ENCODE assay signal across 26 cellular contexts in the genomic region with DNA sequence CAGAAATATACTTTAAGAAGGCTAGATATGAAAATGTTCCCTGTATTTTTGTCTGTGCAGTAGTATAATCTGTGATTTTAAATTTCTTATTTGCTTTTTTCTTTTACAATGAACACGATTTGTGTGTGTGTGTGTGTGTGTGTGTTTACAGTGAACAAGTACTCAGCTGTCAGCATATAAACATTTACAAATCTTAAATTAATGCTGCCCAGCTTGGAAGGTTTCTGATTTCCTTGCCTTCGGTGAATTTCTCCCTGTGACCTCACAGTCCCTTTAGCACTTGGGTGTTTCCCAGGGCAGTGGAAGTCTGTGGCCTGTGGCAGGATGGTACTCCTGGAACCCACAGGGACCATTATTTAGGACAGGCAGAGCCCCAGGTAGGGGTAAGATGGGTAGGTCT. TPM values are rescaled to one million over a fixed set of nuclear protein-coding genes. Genes with fewer than 3 reads are reported as not detected.
"Had no signal": no experiment of that assay in that cellular context is flagged by ENCODE, and none has a peak within 500 bp of the region (broad histone marks: within the 10 kb centered on the region; RNA-seq: fewer than 3 reads in every experiment).

No MANE protein-coding gene starts in this region.

- H3K27me3 ChIP-seq: Peyer's patch, SJCRH30 had no signal

- ATAC-seq: activated CD8-positive, alpha-beta T cell treated with anti-CD3 and anti-CD28 coated beads for 36 hours had no signal

- H3K9me3 Mint-ChIP-seq: activated CD8-positive, alpha-beta T cell treated with anti-CD3 and anti-CD28 coated beads for 36 hours; activated naive CD4-positive, alpha-beta T cell treated with anti-CD3 and anti-CD28 coated beads for 36 hours; brain; central memory CD8-positive, alpha-beta T cell; T-helper 2 cell treated with Interferon-gamma antibody and Interleukin-4, amounts not matched to agents 5 μg/mL and 100 μg/mL, for 36 hours had no signal

- H3K4me3 ChIP-seq: Peyer's patch, SJCRH30 had no signal

- H3K9me3 ChIP-seq: Peyer's patch, SJCRH30, SK-N-SH had no signal

- DNase-seq: activated CD4-positive, alpha-beta T cell treated with anti-CD3 and anti-CD28 coated beads, Interleukin-2, amount 50 U/mL, for 1 hour; activated CD4-positive, CD25-positive, alpha-beta regulatory T cell; activated CD8-positive, alpha-beta memory T cell treated with anti-CD3 and anti-CD28 coated beads, Interleukin-2, amount 50 U/mL, for 4 hours; activated CD8-positive, alpha-beta T cell treated with anti-CD3 and anti-CD28 coated beads for 36 hours; activated gamma-delta T cell; activated naive CD4-positive, alpha-beta T cell treated with anti-CD3 and anti-CD28 coated beads for 36 hours; amygdala; KBM-7; NCI-H1092; NCI-H1417; NCI-H1930; NCI-H2171 treated with DMSO at 0.1 percent for 48 hours; NCI-H510A; NCI-H526 treated with DMSO at 0.1 percent for 48 hours; NCI-H82; Peyer's patch; Right ventricle myocardium superior; SJCRH30; SK-N-SH; T-helper 1 cell had no signal

- H3K27ac Mint-ChIP-seq: activated CD8-positive, alpha-beta T cell treated with anti-CD3 and anti-CD28 coated beads for 36 hours; activated naive CD4-positive, alpha-beta T cell treated with anti-CD3 and anti-CD28 coated beads for 36 hours; activated naive CD8-positive, alpha-beta T cell; T-helper 2 cell treated with Interferon-gamma antibody and Interleukin-4, amounts not matched to agents 5 μg/mL and 100 μg/mL, for 36 hours had no signal

- H3K36me3 ChIP-seq: Peyer's patch, SJCRH30 had no signal

- H3K4me1 ChIP-seq: SJCRH30 had no signal

- H3K27me3 Mint-ChIP-seq: activated CD8-positive, alpha-beta T cell treated with anti-CD3 and anti-CD28 coated beads for 36 hours; activated naive CD8-positive, alpha-beta T cell; brain; central memory CD8-positive, alpha-beta T cell had no signal

- H3K27ac ChIP-seq: Peyer's patch, RWPE1, SJCRH30 had no signal

- H3K4me3 Mint-ChIP-seq: activated CD8-positive, alpha-beta T cell treated with anti-CD3 and anti-CD28 coated beads for 36 hours; activated naive CD4-positive, alpha-beta T cell treated with anti-CD3 and anti-CD28 coated beads for 36 hours; activated naive CD8-positive, alpha-beta T cell; brain; central memory CD8-positive, alpha-beta T cell; T-helper 2 cell treated with Interferon-gamma antibody and Interleukin-4, amounts not matched to agents 5 μg/mL and 100 μg/mL, for 36 hours had no signal

- H3K36me3 Mint-ChIP-seq: activated naive CD8-positive, alpha-beta T cell; brain had no signal

RNA-seq across cellular contexts. Expression of a gene that starts 37.6 kb away (rescaled TPM):
- total RNA-seq: MCF 10A had no signal
